ENCODE assay signal across 11 cellular contexts in the genomic region with DNA sequence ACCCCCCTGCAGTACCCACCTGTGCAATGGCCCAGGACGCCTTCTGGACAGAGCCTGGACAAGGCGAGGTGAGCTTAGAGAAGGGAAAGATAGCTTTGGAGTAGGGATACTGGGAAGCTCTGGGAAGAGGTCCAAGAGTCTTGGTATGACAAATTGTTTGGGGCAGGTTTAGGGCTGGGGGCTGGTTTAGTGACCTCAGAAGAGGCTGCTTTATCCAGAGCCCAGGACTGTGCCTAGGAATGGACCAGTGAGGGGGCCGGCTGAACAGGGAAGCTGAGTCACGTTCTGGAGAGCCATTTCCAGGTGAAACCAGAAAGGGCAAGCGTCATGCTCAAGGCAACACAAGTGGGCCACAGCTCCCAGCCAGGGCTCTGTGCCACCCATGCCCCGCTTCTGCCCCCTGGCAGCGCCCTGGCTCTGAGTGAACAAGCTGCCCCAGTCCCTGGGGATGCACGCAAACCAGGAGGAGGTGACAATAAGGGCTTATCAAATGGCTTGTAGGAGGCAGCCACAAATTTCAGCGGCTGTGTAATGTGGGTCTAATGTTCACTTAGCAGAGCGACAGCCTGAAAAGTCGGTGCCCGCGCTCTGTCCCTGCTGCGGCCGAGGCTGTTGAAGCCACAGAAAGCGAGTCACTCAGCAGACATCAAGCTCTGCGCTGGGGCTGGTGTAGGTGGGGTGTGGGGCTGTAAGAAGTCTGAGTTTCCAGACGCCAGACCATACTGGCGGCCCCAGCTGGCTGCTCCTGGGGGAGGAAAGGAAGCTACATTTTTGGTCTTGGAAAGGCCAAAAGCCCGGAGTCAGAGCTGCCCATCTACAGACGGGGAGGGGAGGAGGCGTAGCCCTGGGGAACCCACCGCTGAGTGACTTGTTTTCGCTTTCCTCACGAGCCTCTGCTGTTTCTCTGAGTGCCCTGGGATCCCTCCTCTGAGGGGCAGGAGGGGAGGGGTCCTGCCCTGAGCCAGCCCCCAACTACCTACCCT. TPM values are rescaled to one million over a fixed set of nuclear protein-coding genes. Genes with fewer than 3 reads are reported as not detected.
DNase-seq lines count a peak whose midpoint lies in the region; ATAC-seq and TF ChIP-seq lines count a peak whose summit lies in the region.
"Had no signal": no experiment of that assay in that cellular context is flagged by ENCODE, and none has a peak within 500 bp of the region (broad histone marks: within the 10 kb centered on the region; RNA-seq: fewer than 3 reads in every experiment).

No MANE protein-coding gene starts in this region.

- no peak overlapping the region for H2AFZ ChIP-seq in GM23248

- peak; percentile 69 for DNase-seq in GM23248
- DNase-seq in T-helper 17 cell = no peak
- DNase-seq in Right ventricle myocardium superior = peak; percentile 59
- peak in 1 of 2 donors; percentile 33 for DNase-seq in gastrocnemius medialis
- no peak for DNase-seq in SIG-M5 (lab: John Stamatoyannopoulos, UW)
- no peak for DNase-seq in activated T-cell treated with anti-CD3 and anti-CD28 coated beads for 4 hours
- DNase-seq in medulla oblongata (ENCODE audit: extremely low spot score) = no peak
- DNase-seq: activated T-cell treated with anti-CD3 and anti-CD28 coated beads, Interleukin-2, amount 50 U/mL, for 24 hours; NCI-H1930; stimulated activated CD4-positive, alpha-beta T cell treated with anti-CD3 and anti-CD28 coated beads, Interleukin-4, amount 100 ng/mL, for 24 hours; T-helper 1 cell had no signal

- H3K27me3 ChIP-seq in GM23248 (replicated peaks; ENCODE audit: insufficient read depth) = no peaks in the 10 kb centered on the region
- H3K27me3 ChIP-seq in gastrocnemius medialis = no peaks in the 10 kb centered on the region

- H3K36me3 ChIP-seq in GM23248 (ENCODE audit: low read depth) (no peaks in the 10 kb centered on the region), gastrocnemius medialis (no peaks in the 10 kb centered on the region)

- no peak for ATAC-seq in T-helper 17 cell
- ATAC-seq in Right ventricle myocardium superior (ENCODE audit: poor library complexity) = peak; percentile 51
- no peak for ATAC-seq in gastrocnemius medialis

- H3K9me3 ChIP-seq in GM23248 (ENCODE audit: low read depth) (no peaks in the 10 kb centered on the region), T-helper 17 cell (ENCODE audit: control insufficient read depth, low read length, poor library complexity, severe bottlenecking) (no peaks in the 10 kb centered on the region), gastrocnemius medialis (no peaks in the 10 kb centered on the region)

- no peak overlapping the region for H3K4me3 Mint-ChIP-seq in T-helper 17 cell
- H3K4me3 Mint-ChIP-seq: activated T-cell treated with anti-CD3 and anti-CD28 coated beads, Interleukin-2, amount 50 U/mL, for 24 hours had no signal

- intact Hi-C loops in Right ventricle myocardium superior (cut with DNase I) = no loop called here
- intact Hi-C loops in gastrocnemius medialis (cut with DNase I; ENCODE audit: low total_unique reads) = loop anchor here (2.0 kb wide), 1 partner anchor 18 kb away; the partner anchor contains the start of gene SYT7

- peak overlapping the region; percentile 21 for H3K27ac Mint-ChIP-seq in T-helper 17 cell
- H3K27ac Mint-ChIP-seq: activated T-cell treated with anti-CD3 and anti-CD28 coated beads, Interleukin-2, amount 50 U/mL, for 24 hours had no signal

- in situ Hi-C loops in GM23248 (cut with MboI) (no loop called here), gastrocnemius medialis (cut with MboI; ENCODE audit: low sequenced_read_pairs in 4 of 4) (no loop called here)

- H3K27me3 Mint-ChIP-seq in T-helper 17 cell = peaks cover 60% of the 10 kb centered on the region

- WGBS in GM23248 (ENCODE audit: low coverage in 1 of 2, low lambda C conversion rate in 2 of 2, missing lambda C conversion rate in 2 of 2), 2 experiments = 71% methylated on average over 25 of the region's 25 CpGs

- no peak overlapping the region for H3K9ac ChIP-seq in GM23248

- H3K4me2 ChIP-seq in GM23248 (ENCODE audit: unreplicated experiment) = no peak overlapping the region

- no peaks in the 10 kb centered on the region for H3K9me2 ChIP-seq in GM23248 (ENCODE audit: insufficient read depth)

- H3K4me1 ChIP-seq in GM23248 (ENCODE audit: insufficient read depth) = peaks cover 22% of the 10 kb centered on the region
- H3K4me1 ChIP-seq in gastrocnemius medialis = peaks cover 8 to 13% of the 10 kb centered on the region in 2 donors

- no peaks in the 10 kb centered on the region; the same call in 1 of the 2 replicates for H3F3A ChIP-seq in GM23248 (ENCODE audit: insufficient read depth)

- no peak for TF ChIP-seq POLR2A in gastrocnemius medialis (IDR thresholded peaks at IDR 0.05)

- H3K4me3 ChIP-seq in GM23248 (no peak overlapping the region), gastrocnemius medialis (no peak overlapping the region)

- H3K4me1 Mint-ChIP-seq in T-helper 17 cell = peaks cover 7% of the 10 kb centered on the region

- H3K36me3 Mint-ChIP-seq in T-helper 17 cell (ENCODE audit: low read depth) = peaks cover 2% of the 10 kb centered on the region

- no peaks in the 10 kb centered on the region for H4K20me1 ChIP-seq in GM23248 (ENCODE audit: insufficient read depth)

- H3K27ac ChIP-seq in GM23248 (no peak overlapping the region), gastrocnemius medialis (peak overlapping the region; percentile 46 to 61 (median 57))

- no peaks in the 10 kb centered on the region for H3K79me2 ChIP-seq in GM23248 (ENCODE audit: insufficient read depth)

- no peak for TF ChIP-seq CTCF in gastrocnemius medialis (IDR thresholded peaks at IDR 0.05 in 4 of 5, conservative IDR thresholded peaks at IDR 0.05 in 1 of 5)

RNA-seq across cellular contexts. Expression of gene SYT7, which starts 18.3 kb away (rescaled TPM):
- total RNA-seq in GM23248 (2014; rRNA removed; shearing (Covaris generic)) = 1.5 and 1.9 TPM in 2 replicates
- 0.40 and 0.72 TPM in 2 replicates for polyA plus RNA-seq in GM23248 (2016; fragmentation: Nextera tagmentation; extraction: Ambion mirVana)
- total RNA-seq in T-helper 17 cell = not detected
- total RNA-seq in Right ventricle myocardium superior = 23.7 TPM
- total RNA-seq in gastrocnemius medialis = 1 to 10 TPM in 2 of 4 donors, under 1 TPM in 2; 0.68 to 4.9 (median 1.4) TPM

Comparison
In these comparisons a context has a peak if more than half of its experiments do, and no peak if none do; other contexts are left out.
1. DNase-seq: peak in GM23248 (single experiment) and Right ventricle myocardium superior (single experiment); none in T-helper 17 cell (0 of 3), SIG-M5 (single experiment), activated T-cell treated with anti-CD3 and anti-CD28 coated beads for 4 hours (single experiment) and medulla oblongata (single experiment).